1 cellular context compared by ENCODE assay signal in genomic region chr19:46859637-46860124, GRCh38.
A peak's percentile ranks its signal among the peaks of the same experiment; 100 is the strongest.
TF ChIP-seq lines count a peak whose summit lies in the region.

No MANE protein-coding gene starts in this region.

TF ChIP-seq in K562, 482 proteins besides CTCF, POLR2A, EP300 and RAD21 (continued from another document and continues in another):
- TF ChIP-seq ZNF121 (CRISPR knock-in tag; conservative IDR thresholded peaks at IDR 0.05) (no peak), ELF2 (CRISPR knock-in tag; IDR thresholded peaks at IDR 0.05) (0 out of 2 replicates have a peak, but pooled peaks have one; percentile 35), ID3 (CRISPR knock-in tag; IDR thresholded peaks at IDR 0.05) (no peak), ID3 (tag; IDR thresholded peaks at IDR 0.05) (peak; percentile 42; the same call in 1 of the 2 replicates), DEAF1 (CRISPR knock-in tag; IDR thresholded peaks at IDR 0.05) (no peak), ZBTB5 (IDR thresholded peaks at IDR 0.05) (no peak), NCOA6 (IDR thresholded peaks at IDR 0.05) (no peak), MAFF (IDR thresholded peaks at IDR 0.05; ENCODE audit: low read length) (no peak), EGR1 (conservative IDR thresholded peaks at IDR 0.05) (no peak), HDAC2 (IDR thresholded peaks at IDR 0.05) (peak; percentile 94), BHLHE40 (IDR thresholded peaks at IDR 0.05; ENCODE audit: low read length) (no peak), ZNF79 (CRISPR knock-in tag; IDR thresholded peaks at IDR 0.05; ENCODE audit: low read depth) (no peak), RFX1 (IDR thresholded peaks at IDR 0.05) (no peak), ETV1 (tag; conservative IDR thresholded peaks at IDR 0.05; ENCODE audit: low read depth) (peak; percentile 89), NR4A1 (CRISPR knock-in tag; IDR thresholded peaks at IDR 0.05) (0 out of 2 replicates have a peak, but pooled peaks have one; percentile 63), NR4A1 (tag; IDR thresholded peaks at IDR 0.05) (no peak), HMG20A (CRISPR knock-in tag; conservative IDR thresholded peaks at IDR 0.05) (no peak), ZNF699 (CRISPR knock-in tag; IDR thresholded peaks at IDR 0.05; ENCODE audit: insufficient replicate concordance) (no peak), ADNP (tag; IDR thresholded peaks at IDR 0.05) (peak; percentile 83), KLF13 (tag; IDR thresholded peaks at IDR 0.05; ENCODE audit: borderline replicate concordance, low read depth) (peak; percentile 68; the same call in 1 of the 2 replicates), ZC3H8 (IDR thresholded peaks at IDR 0.05) (no peak), ZNF134 (CRISPR knock-in tag; conservative IDR thresholded peaks at IDR 0.05) (no peak), HMGN3 (IDR thresholded peaks at IDR 0.05; ENCODE audit: borderline replicate concordance, extremely low read depth, insufficient read length, low read depth, low read length) (no peak), CBX2 (IDR thresholded peaks at IDR 0.05; ENCODE audit: insufficient read depth, low read length, poor library complexity, severe bottlenecking) (no peak), SAFB2 (IDR thresholded peaks at IDR 0.05; ENCODE audit: borderline replicate concordance, low read depth, low read length, severe bottlenecking) (no peak), NR2C2 (CRISPR knock-in tag; IDR thresholded peaks at IDR 0.05) (no peak), NR2C2 (tag; IDR thresholded peaks at IDR 0.05) (peak; percentile 92), CC2D1A (IDR thresholded peaks at IDR 0.05) (peak; percentile 17; the same call in 1 of the 2 replicates), ZBTB8A (IDR thresholded peaks at IDR 0.05; ENCODE audit: partially characterized antibody) (no peak), PML (IDR thresholded peaks at IDR 0.05; ENCODE audit: low read length) (no peak), KAT7 (CRISPR knock-in tag; IDR thresholded peaks at IDR 0.05; ENCODE audit: borderline replicate concordance) (no peak), MCM3 (IDR thresholded peaks at IDR 0.05) (no peak), HDAC3 (IDR thresholded peaks at IDR 0.05; ENCODE audit: borderline replicate concordance, partially characterized antibody) (no peak), TARDBP (IDR thresholded peaks at IDR 0.05) (no peak), EP400 (IDR thresholded peaks at IDR 0.05) (no peak; the same call in 1 of the 2 replicates), XRCC5 (IDR thresholded peaks at IDR 0.05; ENCODE audit: low read depth, low read length) (0 out of 2 replicates have a peak, but pooled peaks have one; percentile 48), TEAD2 (tag; IDR thresholded peaks at IDR 0.05) (no peak), ARID3B (CRISPR knock-in tag; IDR thresholded peaks at IDR 0.05; ENCODE audit: borderline replicate concordance) (no peak), ZNF76 (CRISPR knock-in tag; IDR thresholded peaks at IDR 0.05; ENCODE audit: borderline replicate concordance) (no peak), MTA1 (IDR thresholded peaks at IDR 0.05; ENCODE audit: borderline replicate concordance) (no peak), FOXK1 (CRISPR knock-in tag; IDR thresholded peaks at IDR 0.05; ENCODE audit: borderline replicate concordance) (no peak), FOXJ3 (CRISPR knock-in tag; IDR thresholded peaks at IDR 0.05) (no peak), JUNB (CRISPR knock-in tag; conservative IDR thresholded peaks at IDR 0.05) (no peak), USF1 (CRISPR knock-in tag; IDR thresholded peaks at IDR 0.05) (no peak), IRF2 (CRISPR knock-in tag; IDR thresholded peaks at IDR 0.05) (no peak), TOE1 (IDR thresholded peaks at IDR 0.05; ENCODE audit: borderline replicate concordance) (peak; percentile 37; the same call in 1 of the 2 replicates), TOE1 (CRISPR knock-in tag; IDR thresholded peaks at IDR 0.05; ENCODE audit: borderline replicate concordance, low read depth) (no peak), SMC3 (conservative IDR thresholded peaks at IDR 0.05; ENCODE audit: insufficient read depth, low read depth, low read length) (no peak)
- TF ChIP-seq, protein P1, sequence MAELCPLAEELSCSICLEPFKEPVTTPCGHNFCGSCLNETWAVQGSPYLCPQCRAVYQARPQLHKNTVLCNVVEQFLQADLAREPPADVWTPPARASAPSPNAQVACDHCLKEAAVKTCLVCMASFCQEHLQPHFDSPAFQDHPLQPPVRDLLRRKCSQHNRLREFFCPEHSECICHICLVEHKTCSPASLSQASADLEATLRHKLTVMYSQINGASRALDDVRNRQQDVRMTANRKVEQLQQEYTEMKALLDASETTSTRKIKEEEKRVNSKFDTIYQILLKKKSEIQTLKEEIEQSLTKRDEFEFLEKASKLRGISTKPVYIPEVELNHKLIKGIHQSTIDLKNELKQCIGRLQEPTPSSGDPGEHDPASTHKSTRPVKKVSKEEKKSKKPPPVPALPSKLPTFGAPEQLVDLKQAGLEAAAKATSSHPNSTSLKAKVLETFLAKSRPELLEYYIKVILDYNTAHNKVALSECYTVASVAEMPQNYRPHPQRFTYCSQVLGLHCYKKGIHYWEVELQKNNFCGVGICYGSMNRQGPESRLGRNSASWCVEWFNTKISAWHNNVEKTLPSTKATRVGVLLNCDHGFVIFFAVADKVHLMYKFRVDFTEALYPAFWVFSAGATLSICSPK (IDR thresholded peaks at IDR 0.05; ENCODE audit: borderline replicate concordance), result no peak
- TF ChIP-seq, protein P2, sequence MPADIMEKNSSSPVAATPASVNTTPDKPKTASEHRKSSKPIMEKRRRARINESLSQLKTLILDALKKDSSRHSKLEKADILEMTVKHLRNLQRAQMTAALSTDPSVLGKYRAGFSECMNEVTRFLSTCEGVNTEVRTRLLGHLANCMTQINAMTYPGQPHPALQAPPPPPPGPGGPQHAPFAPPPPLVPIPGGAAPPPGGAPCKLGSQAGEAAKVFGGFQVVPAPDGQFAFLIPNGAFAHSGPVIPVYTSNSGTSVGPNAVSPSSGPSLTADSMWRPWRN (IDR thresholded peaks at IDR 0.05; ENCODE audit: low read depth), result no peak
- TF ChIP-seq, protein P3, sequence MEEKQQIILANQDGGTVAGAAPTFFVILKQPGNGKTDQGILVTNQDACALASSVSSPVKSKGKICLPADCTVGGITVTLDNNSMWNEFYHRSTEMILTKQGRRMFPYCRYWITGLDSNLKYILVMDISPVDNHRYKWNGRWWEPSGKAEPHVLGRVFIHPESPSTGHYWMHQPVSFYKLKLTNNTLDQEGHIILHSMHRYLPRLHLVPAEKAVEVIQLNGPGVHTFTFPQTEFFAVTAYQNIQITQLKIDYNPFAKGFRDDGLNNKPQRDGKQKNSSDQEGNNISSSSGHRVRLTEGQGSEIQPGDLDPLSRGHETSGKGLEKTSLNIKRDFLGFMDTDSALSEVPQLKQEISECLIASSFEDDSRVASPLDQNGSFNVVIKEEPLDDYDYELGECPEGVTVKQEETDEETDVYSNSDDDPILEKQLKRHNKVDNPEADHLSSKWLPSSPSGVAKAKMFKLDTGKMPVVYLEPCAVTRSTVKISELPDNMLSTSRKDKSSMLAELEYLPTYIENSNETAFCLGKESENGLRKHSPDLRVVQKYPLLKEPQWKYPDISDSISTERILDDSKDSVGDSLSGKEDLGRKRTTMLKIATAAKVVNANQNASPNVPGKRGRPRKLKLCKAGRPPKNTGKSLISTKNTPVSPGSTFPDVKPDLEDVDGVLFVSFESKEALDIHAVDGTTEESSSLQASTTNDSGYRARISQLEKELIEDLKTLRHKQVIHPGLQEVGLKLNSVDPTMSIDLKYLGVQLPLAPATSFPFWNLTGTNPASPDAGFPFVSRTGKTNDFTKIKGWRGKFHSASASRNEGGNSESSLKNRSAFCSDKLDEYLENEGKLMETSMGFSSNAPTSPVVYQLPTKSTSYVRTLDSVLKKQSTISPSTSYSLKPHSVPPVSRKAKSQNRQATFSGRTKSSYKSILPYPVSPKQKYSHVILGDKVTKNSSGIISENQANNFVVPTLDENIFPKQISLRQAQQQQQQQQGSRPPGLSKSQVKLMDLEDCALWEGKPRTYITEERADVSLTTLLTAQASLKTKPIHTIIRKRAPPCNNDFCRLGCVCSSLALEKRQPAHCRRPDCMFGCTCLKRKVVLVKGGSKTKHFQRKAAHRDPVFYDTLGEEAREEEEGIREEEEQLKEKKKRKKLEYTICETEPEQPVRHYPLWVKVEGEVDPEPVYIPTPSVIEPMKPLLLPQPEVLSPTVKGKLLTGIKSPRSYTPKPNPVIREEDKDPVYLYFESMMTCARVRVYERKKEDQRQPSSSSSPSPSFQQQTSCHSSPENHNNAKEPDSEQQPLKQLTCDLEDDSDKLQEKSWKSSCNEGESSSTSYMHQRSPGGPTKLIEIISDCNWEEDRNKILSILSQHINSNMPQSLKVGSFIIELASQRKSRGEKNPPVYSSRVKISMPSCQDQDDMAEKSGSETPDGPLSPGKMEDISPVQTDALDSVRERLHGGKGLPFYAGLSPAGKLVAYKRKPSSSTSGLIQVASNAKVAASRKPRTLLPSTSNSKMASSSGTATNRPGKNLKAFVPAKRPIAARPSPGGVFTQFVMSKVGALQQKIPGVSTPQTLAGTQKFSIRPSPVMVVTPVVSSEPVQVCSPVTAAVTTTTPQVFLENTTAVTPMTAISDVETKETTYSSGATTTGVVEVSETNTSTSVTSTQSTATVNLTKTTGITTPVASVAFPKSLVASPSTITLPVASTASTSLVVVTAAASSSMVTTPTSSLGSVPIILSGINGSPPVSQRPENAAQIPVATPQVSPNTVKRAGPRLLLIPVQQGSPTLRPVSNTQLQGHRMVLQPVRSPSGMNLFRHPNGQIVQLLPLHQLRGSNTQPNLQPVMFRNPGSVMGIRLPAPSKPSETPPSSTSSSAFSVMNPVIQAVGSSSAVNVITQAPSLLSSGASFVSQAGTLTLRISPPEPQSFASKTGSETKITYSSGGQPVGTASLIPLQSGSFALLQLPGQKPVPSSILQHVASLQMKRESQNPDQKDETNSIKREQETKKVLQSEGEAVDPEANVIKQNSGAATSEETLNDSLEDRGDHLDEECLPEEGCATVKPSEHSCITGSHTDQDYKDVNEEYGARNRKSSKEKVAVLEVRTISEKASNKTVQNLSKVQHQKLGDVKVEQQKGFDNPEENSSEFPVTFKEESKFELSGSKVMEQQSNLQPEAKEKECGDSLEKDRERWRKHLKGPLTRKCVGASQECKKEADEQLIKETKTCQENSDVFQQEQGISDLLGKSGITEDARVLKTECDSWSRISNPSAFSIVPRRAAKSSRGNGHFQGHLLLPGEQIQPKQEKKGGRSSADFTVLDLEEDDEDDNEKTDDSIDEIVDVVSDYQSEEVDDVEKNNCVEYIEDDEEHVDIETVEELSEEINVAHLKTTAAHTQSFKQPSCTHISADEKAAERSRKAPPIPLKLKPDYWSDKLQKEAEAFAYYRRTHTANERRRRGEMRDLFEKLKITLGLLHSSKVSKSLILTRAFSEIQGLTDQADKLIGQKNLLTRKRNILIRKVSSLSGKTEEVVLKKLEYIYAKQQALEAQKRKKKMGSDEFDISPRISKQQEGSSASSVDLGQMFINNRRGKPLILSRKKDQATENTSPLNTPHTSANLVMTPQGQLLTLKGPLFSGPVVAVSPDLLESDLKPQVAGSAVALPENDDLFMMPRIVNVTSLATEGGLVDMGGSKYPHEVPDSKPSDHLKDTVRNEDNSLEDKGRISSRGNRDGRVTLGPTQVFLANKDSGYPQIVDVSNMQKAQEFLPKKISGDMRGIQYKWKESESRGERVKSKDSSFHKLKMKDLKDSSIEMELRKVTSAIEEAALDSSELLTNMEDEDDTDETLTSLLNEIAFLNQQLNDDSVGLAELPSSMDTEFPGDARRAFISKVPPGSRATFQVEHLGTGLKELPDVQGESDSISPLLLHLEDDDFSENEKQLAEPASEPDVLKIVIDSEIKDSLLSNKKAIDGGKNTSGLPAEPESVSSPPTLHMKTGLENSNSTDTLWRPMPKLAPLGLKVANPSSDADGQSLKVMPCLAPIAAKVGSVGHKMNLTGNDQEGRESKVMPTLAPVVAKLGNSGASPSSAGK (IDR thresholded peaks at IDR 0.05), result peak; percentile 99
